2 cellular contexts compared by ENCODE assay signal in genomic region chr3:130900959-130901358, GRCh38.
TF ChIP-seq lines count a peak whose summit lies in the region.

No MANE protein-coding gene starts in this region.

TF ChIP-seq in IMR-90, 13 proteins besides CTCF, POLR2A, EP300 and RAD21:
- TF ChIP-seq SMC3 (IDR thresholded peaks at IDR 0.05; ENCODE audit: low read depth, low read length) = no peak
- no peak for TF ChIP-seq FOS (IDR thresholded peaks at IDR 0.05; ENCODE audit: low read depth, low read length)
- TF ChIP-seq MAZ (IDR thresholded peaks at IDR 0.05; ENCODE audit: borderline replicate concordance, low read depth, low read length) = no peak
- TF ChIP-seq MXI1 (IDR thresholded peaks at IDR 0.05; ENCODE audit: borderline replicate concordance, low read depth, low read length) = no peak
- TF ChIP-seq, protein P1, sequence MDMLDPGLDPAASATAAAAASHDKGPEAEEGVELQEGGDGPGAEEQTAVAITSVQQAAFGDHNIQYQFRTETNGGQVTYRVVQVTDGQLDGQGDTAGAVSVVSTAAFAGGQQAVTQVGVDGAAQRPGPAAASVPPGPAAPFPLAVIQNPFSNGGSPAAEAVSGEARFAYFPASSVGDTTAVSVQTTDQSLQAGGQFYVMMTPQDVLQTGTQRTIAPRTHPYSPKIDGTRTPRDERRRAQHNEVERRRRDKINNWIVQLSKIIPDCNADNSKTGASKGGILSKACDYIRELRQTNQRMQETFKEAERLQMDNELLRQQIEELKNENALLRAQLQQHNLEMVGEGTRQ (IDR thresholded peaks at IDR 0.05; ENCODE audit: low read depth, low read length) = no peak
- TF ChIP-seq BHLHE40 (IDR thresholded peaks at IDR 0.05; ENCODE audit: low read depth, low read length) = no peak
- no peak for TF ChIP-seq RCOR1 (IDR thresholded peaks at IDR 0.05; ENCODE audit: insufficient replicate concordance, low read length)
- no peak for TF ChIP-seq ELK1 (IDR thresholded peaks at IDR 0.05; ENCODE audit: borderline replicate concordance, low read depth, low read length)
- no peak for TF ChIP-seq CHD1 (IDR thresholded peaks at IDR 0.05; ENCODE audit: low read depth, low read length)
- TF ChIP-seq CEBPB (IDR thresholded peaks at IDR 0.05; ENCODE audit: low read depth, low read length) = no peak
- no peak for TF ChIP-seq MAFK (IDR thresholded peaks at IDR 0.05; ENCODE audit: low read depth, low read length)
- TF ChIP-seq NFE2L2 (IDR thresholded peaks at IDR 0.05; ENCODE audit: low read depth, low read length) = no peak
- no peak for TF ChIP-seq RFX5 (IDR thresholded peaks at IDR 0.05; ENCODE audit: low read depth, low read length)

TF ChIP-seq in HepG2, 621 proteins besides CTCF, POLR2A, EP300 and RAD21:
- TF ChIP-seq, protein P2, sequence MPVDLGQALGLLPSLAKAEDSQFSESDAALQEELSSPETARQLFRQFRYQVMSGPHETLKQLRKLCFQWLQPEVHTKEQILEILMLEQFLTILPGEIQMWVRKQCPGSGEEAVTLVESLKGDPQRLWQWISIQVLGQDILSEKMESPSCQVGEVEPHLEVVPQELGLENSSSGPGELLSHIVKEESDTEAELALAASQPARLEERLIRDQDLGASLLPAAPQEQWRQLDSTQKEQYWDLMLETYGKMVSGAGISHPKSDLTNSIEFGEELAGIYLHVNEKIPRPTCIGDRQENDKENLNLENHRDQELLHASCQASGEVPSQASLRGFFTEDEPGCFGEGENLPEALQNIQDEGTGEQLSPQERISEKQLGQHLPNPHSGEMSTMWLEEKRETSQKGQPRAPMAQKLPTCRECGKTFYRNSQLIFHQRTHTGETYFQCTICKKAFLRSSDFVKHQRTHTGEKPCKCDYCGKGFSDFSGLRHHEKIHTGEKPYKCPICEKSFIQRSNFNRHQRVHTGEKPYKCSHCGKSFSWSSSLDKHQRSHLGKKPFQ (CRISPR knock-in tag; IDR thresholded peaks at IDR 0.05; ENCODE audit: insufficient replicate concordance) = no peak
- TF ChIP-seq, protein P3, sequence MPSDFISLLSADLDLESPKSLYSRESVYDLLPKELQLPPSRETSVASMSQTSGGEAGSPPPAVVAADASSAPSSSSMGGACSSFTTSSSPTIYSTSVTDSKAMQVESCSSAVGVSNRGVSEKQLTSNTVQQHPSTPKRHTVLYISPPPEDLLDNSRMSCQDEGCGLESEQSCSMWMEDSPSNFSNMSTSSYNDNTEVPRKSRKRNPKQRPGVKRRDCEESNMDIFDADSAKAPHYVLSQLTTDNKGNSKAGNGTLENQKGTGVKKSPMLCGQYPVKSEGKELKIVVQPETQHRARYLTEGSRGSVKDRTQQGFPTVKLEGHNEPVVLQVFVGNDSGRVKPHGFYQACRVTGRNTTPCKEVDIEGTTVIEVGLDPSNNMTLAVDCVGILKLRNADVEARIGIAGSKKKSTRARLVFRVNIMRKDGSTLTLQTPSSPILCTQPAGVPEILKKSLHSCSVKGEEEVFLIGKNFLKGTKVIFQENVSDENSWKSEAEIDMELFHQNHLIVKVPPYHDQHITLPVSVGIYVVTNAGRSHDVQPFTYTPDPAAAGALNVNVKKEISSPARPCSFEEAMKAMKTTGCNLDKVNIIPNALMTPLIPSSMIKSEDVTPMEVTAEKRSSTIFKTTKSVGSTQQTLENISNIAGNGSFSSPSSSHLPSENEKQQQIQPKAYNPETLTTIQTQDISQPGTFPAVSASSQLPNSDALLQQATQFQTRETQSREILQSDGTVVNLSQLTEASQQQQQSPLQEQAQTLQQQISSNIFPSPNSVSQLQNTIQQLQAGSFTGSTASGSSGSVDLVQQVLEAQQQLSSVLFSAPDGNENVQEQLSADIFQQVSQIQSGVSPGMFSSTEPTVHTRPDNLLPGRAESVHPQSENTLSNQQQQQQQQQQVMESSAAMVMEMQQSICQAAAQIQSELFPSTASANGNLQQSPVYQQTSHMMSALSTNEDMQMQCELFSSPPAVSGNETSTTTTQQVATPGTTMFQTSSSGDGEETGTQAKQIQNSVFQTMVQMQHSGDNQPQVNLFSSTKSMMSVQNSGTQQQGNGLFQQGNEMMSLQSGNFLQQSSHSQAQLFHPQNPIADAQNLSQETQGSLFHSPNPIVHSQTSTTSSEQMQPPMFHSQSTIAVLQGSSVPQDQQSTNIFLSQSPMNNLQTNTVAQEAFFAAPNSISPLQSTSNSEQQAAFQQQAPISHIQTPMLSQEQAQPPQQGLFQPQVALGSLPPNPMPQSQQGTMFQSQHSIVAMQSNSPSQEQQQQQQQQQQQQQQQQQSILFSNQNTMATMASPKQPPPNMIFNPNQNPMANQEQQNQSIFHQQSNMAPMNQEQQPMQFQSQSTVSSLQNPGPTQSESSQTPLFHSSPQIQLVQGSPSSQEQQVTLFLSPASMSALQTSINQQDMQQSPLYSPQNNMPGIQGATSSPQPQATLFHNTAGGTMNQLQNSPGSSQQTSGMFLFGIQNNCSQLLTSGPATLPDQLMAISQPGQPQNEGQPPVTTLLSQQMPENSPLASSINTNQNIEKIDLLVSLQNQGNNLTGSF (CRISPR knock-in tag; IDR thresholded peaks at IDR 0.05) = no peak
- TF ChIP-seq HNRNPK (IDR thresholded peaks at IDR 0.05; ENCODE audit: low read depth, low read length, poor library complexity, severe bottlenecking) (no peak), ZNF367 (CRISPR knock-in tag; IDR thresholded peaks at IDR 0.05; ENCODE audit: borderline replicate concordance) (no peak), PLSCR1 (CRISPR knock-in tag; IDR thresholded peaks at IDR 0.05; ENCODE audit: borderline replicate concordance) (no peak), MAZ (IDR thresholded peaks at IDR 0.05; ENCODE audit: borderline replicate concordance, low read depth, low read length) (no peak), MAZ (CRISPR knock-in tag; IDR thresholded peaks at IDR 0.05; ENCODE audit: low read depth) (no peak), BCL3 (CRISPR knock-in tag; IDR thresholded peaks at IDR 0.05) (no peak), FOXM1 (CRISPR knock-in tag; IDR thresholded peaks at IDR 0.05) (no peak), U2AF2 (IDR thresholded peaks at IDR 0.05; ENCODE audit: low read depth, low read length) (no peak), MEIS2 (CRISPR knock-in tag; IDR thresholded peaks at IDR 0.05) (no peak), SRY (CRISPR knock-in tag; IDR thresholded peaks at IDR 0.05) (no peak)
TF ChIP-seq in HepG2: peak in this region for 0.
